Comparison of ENCODE assay signal across 8 cellular contexts in genomic region chr19:2622371-2622961, GRCh38.
DNase-seq lines count a peak whose midpoint lies in the region; ATAC-seq and TF ChIP-seq lines count a peak whose summit lies in the region.
"Not testable (repeated sequence)": the region's sequence is repeated elsewhere in the genome, so short reads cannot be mapped to it uniquely, and the experiment has no call there.

No MANE protein-coding gene starts in this region.

- peak; percentile 37 for TF ChIP-seq POLR2A in GM18505 (IDR thresholded peaks at IDR 0.05; ENCODE audit: borderline replicate concordance, extremely low read depth, insufficient read depth, insufficient read length)

- H3K4me2 ChIP-seq in OCI-LY1 (ENCODE audit: low read length) = peak overlapping the region; percentile 66

- peak overlapping the region; percentile 47 for H3K27ac ChIP-seq in CD4-positive, CD25-positive, alpha-beta regulatory T cell (ENCODE audit: insufficient read depth, low read length, poor library complexity, severe bottlenecking)
- H3K27ac ChIP-seq in OCI-LY1 (ENCODE audit: low read depth, low read length, poor library complexity, severe bottlenecking) = peak overlapping the region; percentile 96
- H3K27ac ChIP-seq in naive thymus-derived CD4-positive, alpha-beta T cell (ENCODE audit: low read depth, low read length) = peak overlapping the region; percentile 31

- intact Hi-C loops in activated CD4-positive, alpha-beta T cell treated with anti-CD3 and anti-CD28 coated beads, Interleukin-2, amount 10 ng/mL, durations not matched to agents 24 days and 14 days (cut with micrococcal nuclease); activated T-helper 1 cell treated with anti-CD3 and anti-CD28 coated beads, Interleukin-12 subunit alpha, Interleukin-12 subunit beta, Interleukin-2, Interleukin-4 antibody, amounts not matched to agents 30 ng/mL and 10 ng/mL and 1 ng/mL, durations not matched to agents 14 hours and 24 hours and 36 hours (cut with micrococcal nuclease): not testable (repeated sequence)
- intact Hi-C loops in naive thymus-derived CD4-positive, alpha-beta T cell (cut with micrococcal nuclease) = loop anchor here in 1 of 2 donors (5.0 kb wide), 1 partner anchor 470 kb away; the partner anchor contains the start of gene AP3D1

- not testable (repeated sequence) for H3K36me3 ChIP-seq in CD4-positive, CD25-positive, alpha-beta regulatory T cell (ENCODE audit: control insufficient read depth, insufficient read depth, low read length); OCI-LY1 (ENCODE audit: insufficient read depth, low read length); naive thymus-derived CD4-positive, alpha-beta T cell (ENCODE audit: control insufficient read depth in 2 of 3, insufficient read depth in 3 of 3, low read length in 3 of 3)

- H3K4me3 Mint-ChIP-seq in CD4-positive, CD25-positive, alpha-beta regulatory T cell = peak overlapping the region; percentile 11 to 88 (median 86)
- H3K4me3 Mint-ChIP-seq in activated CD4-positive, alpha-beta T cell treated with anti-CD3 and anti-CD28 coated beads, Interleukin-2, amount 10 ng/mL, durations not matched to agents 24 days and 14 days = peak overlapping the region; percentile 81
- not testable (repeated sequence) for H3K4me3 Mint-ChIP-seq in activated T-helper 1 cell treated with anti-CD3 and anti-CD28 coated beads, Interleukin-12 subunit alpha, Interleukin-12 subunit beta, Interleukin-2, Interleukin-4 antibody, amounts not matched to agents 30 ng/mL and 10 ng/mL and 1 ng/mL, durations not matched to agents 14 hours and 24 hours and 36 hours
- H3K4me3 Mint-ChIP-seq in activated naive CD8-positive, alpha-beta T cell treated with anti-CD3 and anti-CD28 coated beads, Interleukin-2, amount 50 U/mL, for 24 hours = peak overlapping the region; percentile 70
- H3K4me3 Mint-ChIP-seq in naive thymus-derived CD4-positive, alpha-beta T cell = peak overlapping the region in 6 of 10 donors; percentile 37 to 89 (median 75)

- H3K9me3 ChIP-seq in CD4-positive, CD25-positive, alpha-beta regulatory T cell (ENCODE audit: control insufficient read depth in 2 of 2, low read length in 2 of 2); OCI-LY1 (ENCODE audit: low read length); naive thymus-derived CD4-positive, alpha-beta T cell (ENCODE audit: control insufficient read depth in 2 of 3, low read length in 3 of 3): not testable (repeated sequence)

- H3K9me3 Mint-ChIP-seq in CD4-positive, CD25-positive, alpha-beta regulatory T cell; activated CD4-positive, alpha-beta T cell treated with anti-CD3 and anti-CD28 coated beads, Interleukin-2, amount 10 ng/mL, durations not matched to agents 24 days and 14 days; activated T-helper 1 cell treated with anti-CD3 and anti-CD28 coated beads, Interleukin-12 subunit alpha, Interleukin-12 subunit beta, Interleukin-2, Interleukin-4 antibody, amounts not matched to agents 30 ng/mL and 10 ng/mL and 1 ng/mL, durations not matched to agents 14 hours and 24 hours and 36 hours; activated naive CD8-positive, alpha-beta T cell treated with anti-CD3 and anti-CD28 coated beads, Interleukin-2, amount 50 U/mL, for 24 hours; naive thymus-derived CD4-positive, alpha-beta T cell: not testable (repeated sequence)

- not testable (repeated sequence) for TF ChIP-seq CTCF in OCI-LY1 (IDR thresholded peaks at IDR 0.05; ENCODE audit: low read length)

- ATAC-seq in CD4-positive, CD25-positive, alpha-beta regulatory T cell (ENCODE audit: low read depth in 2 of 2); GM18505 (IDR thresholded peaks at IDR 0.05; ENCODE audit: unreplicated experiment); activated naive CD8-positive, alpha-beta T cell treated with anti-CD3 and anti-CD28 coated beads, Interleukin-2, amount 50 U/mL, for 24 hours; naive thymus-derived CD4-positive, alpha-beta T cell; stimulated activated naive CD8-positive, alpha-beta T cell treated with anti-CD3 and anti-CD28 coated beads, Interleukin-15, Interleukin-2, amounts not matched to agents 100 U/mL and 50 U/mL, for 24 hours: not testable (repeated sequence)

- peak overlapping the region; percentile 79 for H3K9ac ChIP-seq in OCI-LY1 (ENCODE audit: low read length)

- not testable (repeated sequence) for H3K36me3 Mint-ChIP-seq in CD4-positive, CD25-positive, alpha-beta regulatory T cell; activated CD4-positive, alpha-beta T cell treated with anti-CD3 and anti-CD28 coated beads, Interleukin-2, amount 10 ng/mL, durations not matched to agents 24 days and 14 days (ENCODE audit: low read depth); activated T-helper 1 cell treated with anti-CD3 and anti-CD28 coated beads, Interleukin-12 subunit alpha, Interleukin-12 subunit beta, Interleukin-2, Interleukin-4 antibody, amounts not matched to agents 30 ng/mL and 10 ng/mL and 1 ng/mL, durations not matched to agents 14 hours and 24 hours and 36 hours (ENCODE audit: low read depth); activated naive CD8-positive, alpha-beta T cell treated with anti-CD3 and anti-CD28 coated beads, Interleukin-2, amount 50 U/mL, for 24 hours (ENCODE audit: low read depth); naive thymus-derived CD4-positive, alpha-beta T cell

- H3K27ac Mint-ChIP-seq in CD4-positive, CD25-positive, alpha-beta regulatory T cell = peak overlapping the region; percentile 88 to 95 (median 89)
- H3K27ac Mint-ChIP-seq in activated CD4-positive, alpha-beta T cell treated with anti-CD3 and anti-CD28 coated beads, Interleukin-2, amount 10 ng/mL, durations not matched to agents 24 days and 14 days = peak overlapping the region; percentile 95
- H3K27ac Mint-ChIP-seq in activated T-helper 1 cell treated with anti-CD3 and anti-CD28 coated beads, Interleukin-12 subunit alpha, Interleukin-12 subunit beta, Interleukin-2, Interleukin-4 antibody, amounts not matched to agents 30 ng/mL and 10 ng/mL and 1 ng/mL, durations not matched to agents 14 hours and 24 hours and 36 hours = peak overlapping the region; percentile 81
- peak overlapping the region; percentile 90 for H3K27ac Mint-ChIP-seq in activated naive CD8-positive, alpha-beta T cell treated with anti-CD3 and anti-CD28 coated beads, Interleukin-2, amount 50 U/mL, for 24 hours
- peak overlapping the region in 8 of 9 donors; percentile 51 to 97 (median 94) for H3K27ac Mint-ChIP-seq in naive thymus-derived CD4-positive, alpha-beta T cell

- not testable (repeated sequence) for H3F3A ChIP-seq in OCI-LY1 (ENCODE audit: insufficient read depth, low read length)

- peak; percentile 23 to 65 (median 54) for DNase-seq in CD4-positive, CD25-positive, alpha-beta regulatory T cell
- DNase-seq in activated CD4-positive, alpha-beta T cell treated with anti-CD3 and anti-CD28 coated beads, Interleukin-2, amount 10 ng/mL, durations not matched to agents 24 days and 14 days = peak; percentile 77
- DNase-seq in activated T-helper 1 cell treated with anti-CD3 and anti-CD28 coated beads, Interleukin-12 subunit alpha, Interleukin-12 subunit beta, Interleukin-2, Interleukin-4 antibody, amounts not matched to agents 30 ng/mL and 10 ng/mL and 1 ng/mL, durations not matched to agents 14 hours and 24 hours and 36 hours (ENCODE audit: low spot score) = peak; percentile 15
- peak; percentile 41 for DNase-seq in activated naive CD8-positive, alpha-beta T cell treated with anti-CD3 and anti-CD28 coated beads, Interleukin-2, amount 50 U/mL, for 24 hours
- peak in 6 of 9 donors; percentile 31 to 72 (median 52) for DNase-seq in naive thymus-derived CD4-positive, alpha-beta T cell
- peak; percentile 51 for DNase-seq in stimulated activated naive CD8-positive, alpha-beta T cell treated with anti-CD3 and anti-CD28 coated beads, Interleukin-15, Interleukin-2, amounts not matched to agents 100 U/mL and 50 U/mL, for 24 hours

- H3K4me1 ChIP-seq in CD4-positive, CD25-positive, alpha-beta regulatory T cell (ENCODE audit: control insufficient read depth, insufficient read depth, low read length, poor library complexity, severe bottlenecking) = peaks cover 51% of the 10 kb centered on the region
- H3K4me1 ChIP-seq in OCI-LY1 (ENCODE audit: insufficient read depth, low read length, severe bottlenecking) = peaks cover 84% of the 10 kb centered on the region
- H3K4me1 ChIP-seq in naive thymus-derived CD4-positive, alpha-beta T cell (ENCODE audit: control insufficient read depth in 2 of 2, insufficient read depth in 2 of 2, low read length in 2 of 2) = peaks cover 43 to 49% of the 10 kb centered on the region in 2 donors

- not testable (repeated sequence) for H3K9me2 ChIP-seq in OCI-LY1 (ENCODE audit: low read depth, low read length)

- CTCF ChIA-PET in naive thymus-derived CD4-positive, alpha-beta T cell (lab: Charles Lee) = interaction anchor here (3.5 to 6.9 kb wide), 2 partner anchors 7 to 13 kb away, joined by 32 to 39 read pairs; no protein-coding TSS in a partner anchor

- POLR2A ChIA-PET in naive thymus-derived CD4-positive, alpha-beta T cell (lab: Charles Lee) = interaction anchor here (0.7 to 16.4 kb wide), 4 partner anchors 23 to 389 kb away, joined by 3 to 415 read pairs (median 5); partner anchors contain the start of gene GADD45B

- H3K27me3 ChIP-seq in CD4-positive, CD25-positive, alpha-beta regulatory T cell (ENCODE audit: control insufficient read depth, insufficient read depth, low read length); OCI-LY1 (ENCODE audit: insufficient read depth, low read length); naive thymus-derived CD4-positive, alpha-beta T cell (ENCODE audit: control insufficient read depth in 2 of 2, insufficient read depth in 2 of 2, low read length in 2 of 2): not testable (repeated sequence)

- H3K4me3 ChIP-seq in CD4-positive, CD25-positive, alpha-beta regulatory T cell (ENCODE audit: low read depth, low read length); naive thymus-derived CD4-positive, alpha-beta T cell (ENCODE audit: low read length): not testable (repeated sequence)
- peak overlapping the region; percentile 60 for H3K4me3 ChIP-seq in OCI-LY1 (ENCODE audit: low read depth, low read length, poor library complexity, severe bottlenecking)

- H2AFZ ChIP-seq in OCI-LY1 (ENCODE audit: low read length) = not testable (repeated sequence)

- not testable (repeated sequence) for H3K79me2 ChIP-seq in OCI-LY1 (ENCODE audit: insufficient read depth, low read length)

- H3K27me3 Mint-ChIP-seq in CD4-positive, CD25-positive, alpha-beta regulatory T cell; activated CD4-positive, alpha-beta T cell treated with anti-CD3 and anti-CD28 coated beads, Interleukin-2, amount 10 ng/mL, durations not matched to agents 24 days and 14 days; activated T-helper 1 cell treated with anti-CD3 and anti-CD28 coated beads, Interleukin-12 subunit alpha, Interleukin-12 subunit beta, Interleukin-2, Interleukin-4 antibody, amounts not matched to agents 30 ng/mL and 10 ng/mL and 1 ng/mL, durations not matched to agents 14 hours and 24 hours and 36 hours (ENCODE audit: insufficient read depth); activated naive CD8-positive, alpha-beta T cell treated with anti-CD3 and anti-CD28 coated beads, Interleukin-2, amount 50 U/mL, for 24 hours; naive thymus-derived CD4-positive, alpha-beta T cell: not testable (repeated sequence)

- peaks cover 11 to 63% (median 42%) of the 10 kb centered on the region in 4 donors for H3K4me1 Mint-ChIP-seq in CD4-positive, CD25-positive, alpha-beta regulatory T cell
- H3K4me1 Mint-ChIP-seq in activated CD4-positive, alpha-beta T cell treated with anti-CD3 and anti-CD28 coated beads, Interleukin-2, amount 10 ng/mL, durations not matched to agents 24 days and 14 days = peaks cover 47% of the 10 kb centered on the region
- peaks cover 50% of the 10 kb centered on the region for H3K4me1 Mint-ChIP-seq in activated T-helper 1 cell treated with anti-CD3 and anti-CD28 coated beads, Interleukin-12 subunit alpha, Interleukin-12 subunit beta, Interleukin-2, Interleukin-4 antibody, amounts not matched to agents 30 ng/mL and 10 ng/mL and 1 ng/mL, durations not matched to agents 14 hours and 24 hours and 36 hours (ENCODE audit: low read depth)
- peaks cover 69% of the 10 kb centered on the region for H3K4me1 Mint-ChIP-seq in activated naive CD8-positive, alpha-beta T cell treated with anti-CD3 and anti-CD28 coated beads, Interleukin-2, amount 50 U/mL, for 24 hours
- H3K4me1 Mint-ChIP-seq in naive thymus-derived CD4-positive, alpha-beta T cell = peaks cover 30 to 69% (median 57%) of the 10 kb centered on the region in 7 donors

- H4K20me1 ChIP-seq in OCI-LY1 (ENCODE audit: insufficient read depth, low read length) = not testable (repeated sequence)

Comparison
In these comparisons a context has a peak if more than half of its experiments do, and no peak if none do; other contexts are left out.
1. DNase-seq: peak in every context shown above with its lines; median percentile 77 in activated CD4-positive, alpha-beta T cell treated with anti-CD3 and anti-CD28 coated beads, Interleukin-2, amount 10 ng/mL, durations not matched to agents 24 days and 14 days; 54 in CD4-positive, CD25-positive, alpha-beta regulatory T cell; 52 in naive thymus-derived CD4-positive, alpha-beta T cell; 51 in stimulated activated naive CD8-positive, alpha-beta T cell treated with anti-CD3 and anti-CD28 coated beads, Interleukin-15, Interleukin-2, amounts not matched to agents 100 U/mL and 50 U/mL, for 24 hours; 41 in activated naive CD8-positive, alpha-beta T cell treated with anti-CD3 and anti-CD28 coated beads, Interleukin-2, amount 50 U/mL, for 24 hours; 15 in activated T-helper 1 cell treated with anti-CD3 and anti-CD28 coated beads, Interleukin-12 subunit alpha, Interleukin-12 subunit beta, Interleukin-2, Interleukin-4 antibody, amounts not matched to agents 30 ng/mL and 10 ng/mL and 1 ng/mL, durations not matched to agents 14 hours and 24 hours and 36 hours.
2. H3K27ac ChIP-seq: peak in every context shown above with its lines; median percentile 96 in OCI-LY1; 47 in CD4-positive, CD25-positive, alpha-beta regulatory T cell; 31 in naive thymus-derived CD4-positive, alpha-beta T cell.